1 cellular context compared by ENCODE assay signal in the genomic region with DNA sequence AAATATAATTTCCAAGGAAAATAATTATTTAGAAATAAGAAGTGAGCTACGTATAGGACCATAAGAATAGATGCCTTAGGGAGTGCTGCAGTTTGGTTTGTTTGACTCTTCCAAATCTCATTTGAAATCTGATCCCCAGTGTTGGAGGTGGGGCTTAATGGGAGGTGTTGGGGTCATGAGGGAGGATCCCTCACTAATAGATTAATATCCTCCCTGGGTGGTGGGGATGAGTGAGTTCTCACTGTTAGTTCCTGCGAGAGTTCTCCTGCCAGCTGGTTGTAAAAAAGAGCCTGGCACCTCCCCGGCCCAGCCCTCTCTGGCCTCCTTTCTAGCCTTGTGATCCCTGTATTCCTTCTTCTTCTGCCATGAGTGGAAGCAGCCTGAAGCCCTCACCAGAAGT.
TF ChIP-seq lines count a peak whose summit lies in the region.

No MANE protein-coding gene starts in this region.

TF ChIP-seq in GM23338, 12 proteins besides CTCF, POLR2A, EP300 and RAD21 (continued from another document):
- TF ChIP-seq ZNF462 (CRISPR knock-in tag; IDR thresholded peaks at IDR 0.05) (no peak), NANOG (IDR thresholded peaks at IDR 0.05; ENCODE audit: borderline replicate concordance) (no peak), CREB1 (CRISPR knock-in tag; IDR thresholded peaks at IDR 0.05; ENCODE audit: low read depth) (no peak), JUNB (IDR thresholded peaks at IDR 0.05; ENCODE audit: unreplicated experiment) (no peak), EZH2phosphoT487 (IDR thresholded peaks at IDR 0.05; ENCODE audit: unreplicated experiment) (no peak), ZNF114 (CRISPR knock-in tag; IDR thresholded peaks at IDR 0.05) (no peak), EZH2 (IDR thresholded peaks at IDR 0.05; ENCODE audit: low read depth, unreplicated experiment) (no peak)
- TF ChIP-seq, protein P1, sequence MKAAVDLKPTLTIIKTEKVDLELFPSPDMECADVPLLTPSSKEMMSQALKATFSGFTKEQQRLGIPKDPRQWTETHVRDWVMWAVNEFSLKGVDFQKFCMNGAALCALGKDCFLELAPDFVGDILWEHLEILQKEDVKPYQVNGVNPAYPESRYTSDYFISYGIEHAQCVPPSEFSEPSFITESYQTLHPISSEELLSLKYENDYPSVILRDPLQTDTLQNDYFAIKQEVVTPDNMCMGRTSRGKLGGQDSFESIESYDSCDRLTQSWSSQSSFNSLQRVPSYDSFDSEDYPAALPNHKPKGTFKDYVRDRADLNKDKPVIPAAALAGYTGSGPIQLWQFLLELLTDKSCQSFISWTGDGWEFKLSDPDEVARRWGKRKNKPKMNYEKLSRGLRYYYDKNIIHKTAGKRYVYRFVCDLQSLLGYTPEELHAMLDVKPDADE (IDR thresholded peaks at IDR 0.05) = no peak
